Comparison of ENCODE assay signal across 19 cellular contexts in the genomic region with DNA sequence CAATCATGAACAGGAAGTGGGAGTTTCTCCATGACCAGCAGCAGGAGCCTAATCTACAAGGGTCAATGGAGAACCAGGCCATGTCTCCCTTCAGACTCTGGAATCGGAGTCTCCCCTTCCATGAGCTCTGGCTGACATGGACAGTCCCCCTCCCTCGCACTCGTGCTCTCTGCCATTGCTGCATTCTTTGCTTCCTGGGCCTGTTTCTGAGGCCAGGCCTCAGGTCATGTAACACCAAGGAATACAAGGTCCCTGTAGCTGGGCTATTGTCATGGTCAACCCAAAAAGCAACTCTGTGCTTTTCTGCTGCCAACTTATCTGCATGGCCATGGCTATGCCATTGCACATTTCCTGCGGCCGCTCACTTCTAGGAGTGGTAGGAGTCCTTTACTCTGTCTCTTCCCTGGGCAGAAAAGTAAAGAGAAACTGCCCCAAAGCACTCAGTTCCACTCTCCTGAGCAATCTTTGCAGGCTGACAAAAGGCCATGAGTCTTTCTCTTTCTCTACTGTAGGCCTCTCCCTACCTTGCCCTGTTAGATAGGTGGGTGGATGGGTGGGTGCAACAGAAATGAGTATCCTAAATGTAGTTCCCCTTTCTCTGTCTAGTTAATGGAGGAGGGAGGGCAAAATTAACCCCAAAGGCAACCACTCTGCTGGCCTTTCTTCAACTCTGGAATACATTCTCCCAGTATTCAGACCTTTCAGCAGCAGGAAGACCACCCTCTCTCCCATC. TPM values are rescaled to one million over a fixed set of nuclear protein-coding genes. Genes with fewer than 3 reads are reported as not detected.
DNase-seq lines count a peak whose midpoint lies in the region; ATAC-seq, FAIRE-seq and TF ChIP-seq lines count a peak whose summit lies in the region.
"Had no signal": no experiment of that assay in that cellular context is flagged by ENCODE, and none has a peak within 500 bp of the region (broad histone marks: within the 10 kb centered on the region; RNA-seq: fewer than 3 reads in every experiment).

No MANE protein-coding gene starts in this region.

- H3K36me3 ChIP-seq in K562 (ENCODE audit: control insufficient read depth, insufficient read depth, low read length), result no peaks in the 10 kb centered on the region
- H3K36me3 ChIP-seq in CD8-positive, alpha-beta T cell (ENCODE audit: insufficient read depth, low read length), result no peaks in the 10 kb centered on the region
- H3K36me3 ChIP-seq: BE2C had no signal

- peaks cover 0 to 8% of the 10 kb centered on the region in 2 experiments; a peak in 3 of 5 replicates for H3K4me1 ChIP-seq in K562 (replicated peaks in 1 of 2; ENCODE audit: control insufficient read depth in 2 of 2, insufficient read depth in 2 of 2, low read length in 2 of 2)
- H3K4me1 ChIP-seq in CD8-positive, alpha-beta T cell (ENCODE audit: insufficient read depth, low read length), result no peaks in the 10 kb centered on the region
- H3K4me1 ChIP-seq: A549, BE2C, Caco-2 had no signal

- no peak overlapping the region for H3K4me3 ChIP-seq in K562
- H3K4me3 ChIP-seq in CD8-positive, alpha-beta T cell (ENCODE audit: low read depth, low read length), result no peak overlapping the region
- H3K4me3 ChIP-seq: A549, GM23248 had no signal

- no peak for TF ChIP-seq CTCF in K562 (IDR thresholded peaks at IDR 0.05 in 2 of 3, conservative IDR thresholded peaks at IDR 0.05 in 1 of 3; ENCODE audit: insufficient read depth in 2 of 3, low read depth in 1 of 3, low read length in 3 of 3)
- no peak for TF ChIP-seq CTCF in CD8-positive, alpha-beta T cell (IDR thresholded peaks at IDR 0.05)

- no TSS peak for BruUV-seq in K562 (replicated peaks; lab: Mats Ljungman, UMichigan)

- H3K27ac ChIP-seq in K562 (ENCODE audit: extremely low read depth, low read depth, low read length), result no peak overlapping the region
- no peak overlapping the region for H3K27ac ChIP-seq in CD8-positive, alpha-beta T cell (ENCODE audit: low read depth, low read length)
- H3K27ac ChIP-seq: A549, C4-2B, GM23248 had no signal

- intact Hi-C loops in K562 (cut with micrococcal nuclease), result no loop called here
- intact Hi-C loops in CD8-positive, alpha-beta T cell (cut with DNase I, micrococcal nuclease), result no loop called here

- no CpG with 5 or more reads among the region's 5 CpGs for WGBS in K562 (ENCODE audit: insufficient coverage, low coverage, missing lambda C conversion rate)

- H3K27ac Mint-ChIP-seq in stimulated activated naive B cell treated with anti-CD40 and anti-IgM and Interleukin-4, amounts not matched to agents 10 μg/mL and 1 μg/mL and 100 μg/mL, for 72 hours, result no peak overlapping the region
- no peak overlapping the region for H3K27ac Mint-ChIP-seq in CD8-positive, alpha-beta T cell
- H3K27ac Mint-ChIP-seq: CD8-positive, alpha-beta memory T cell had no signal

- FAIRE-seq in K562 (lab: Jason Lieb, UNC) (no peak), HTR-8/SVneo (lab: Jason Lieb, UNC) (no peak)
- FAIRE-seq: A549, GM12892, H54 had no signal

- H3K27me3 Mint-ChIP-seq in stimulated activated naive B cell treated with anti-CD40 and anti-IgM and Interleukin-4, amounts not matched to agents 10 μg/mL and 1 μg/mL and 100 μg/mL, for 72 hours, result peaks cover 10 to 13% of the 10 kb centered on the region in 2 donors
- H3K27me3 Mint-ChIP-seq in CD8-positive, alpha-beta T cell (ENCODE audit: low read depth), result no peaks in the 10 kb centered on the region

- no peaks in the 10 kb centered on the region; a peak in 1 of 5 replicates for H3K27me3 ChIP-seq in K562 (ENCODE audit: control insufficient read depth in 2 of 2, insufficient read depth in 2 of 2, low read length in 2 of 2)
- no peaks in the 10 kb centered on the region for H3K27me3 ChIP-seq in CD8-positive, alpha-beta T cell (ENCODE audit: insufficient read depth, low read length)
- H3K27me3 ChIP-seq: BE2C had no signal

- ATAC-seq in GM19351 (IDR thresholded peaks at IDR 0.05; ENCODE audit: unreplicated experiment), result peak; percentile 70
- ATAC-seq in HG03039 (IDR thresholded peaks at IDR 0.05; ENCODE audit: unreplicated experiment), result peak; percentile 61
- ATAC-seq in K562, result no peak; the same call in 2 of the 3 replicates
- ATAC-seq in stimulated activated naive B cell treated with anti-CD40 and anti-IgM and Interleukin-4, amounts not matched to agents 10 μg/mL and 1 μg/mL and 100 μg/mL, for 72 hours (replicated peaks), result peak; percentile 74 to 84
- ATAC-seq in CD8-positive, alpha-beta T cell, result no peak
- ATAC-seq: A549, HCT116 had no signal

- CTCF ChIA-PET in K562 (lab: Yijun Ruan, JAX; ENCODE audit: low intra/inter-chr PET ratio), result no interaction called here
- CTCF ChIA-PET in CD8-positive, alpha-beta T cell (lab: Charles Lee), result interaction anchor here (0.6 kb wide), 1 partner anchor 123 kb away, joined by 3 read pairs; no protein-coding TSS in a partner anchor

- no peaks in the 10 kb centered on the region for H3K9me1 ChIP-seq in K562 (ENCODE audit: control insufficient read depth, insufficient read depth, low read length)

- no peak for TF ChIP-seq RAD21 in K562 (CRISPR knock-in tag; conservative IDR thresholded peaks at IDR 0.05 in 1 of 2, IDR thresholded peaks at IDR 0.05 in 1 of 2)

- no peaks in the 10 kb centered on the region for H3K9me3 Mint-ChIP-seq in stimulated activated naive B cell treated with anti-CD40 and anti-IgM and Interleukin-4, amounts not matched to agents 10 μg/mL and 1 μg/mL and 100 μg/mL, for 72 hours
- H3K9me3 Mint-ChIP-seq in CD8-positive, alpha-beta T cell, result no peaks in the 10 kb centered on the region
- H3K9me3 Mint-ChIP-seq: CD8-positive, alpha-beta memory T cell had no signal

- TF ChIP-seq POLR2A in K562 (conservative IDR thresholded peaks at IDR 0.05), result no peak

- H3K4me2 ChIP-seq in K562 (ENCODE audit: insufficient read depth, low read length), result no peak overlapping the region; the same call in 1 of the 2 replicates
- H3K4me2 ChIP-seq: A549 had no signal

- no peaks in the 10 kb centered on the region for H3K79me2 ChIP-seq in K562 (ENCODE audit: control insufficient read depth, insufficient read depth, low read length)

- H2AFZ ChIP-seq in K562 (ENCODE audit: low read depth, low read length), result no peak overlapping the region; the same call in 1 of the 2 replicates
- H2AFZ ChIP-seq: GM23248 had no signal

- no peak overlapping the region for H3K4me3 Mint-ChIP-seq in stimulated activated naive B cell treated with anti-CD40 and anti-IgM and Interleukin-4, amounts not matched to agents 10 μg/mL and 1 μg/mL and 100 μg/mL, for 72 hours
- H3K4me3 Mint-ChIP-seq in CD8-positive, alpha-beta T cell, result no peak overlapping the region
- H3K4me3 Mint-ChIP-seq: CD8-positive, alpha-beta memory T cell had no signal

- no peaks in the 10 kb centered on the region for H3K9me3 ChIP-seq in K562 (replicated peaks; ENCODE audit: control insufficient read depth, insufficient read depth, low read depth, low read length)
- H3K9me3 ChIP-seq in CD8-positive, alpha-beta T cell (ENCODE audit: low read length), result no peaks in the 10 kb centered on the region
- H3K9me3 ChIP-seq: A549, BE2C, Caco-2 had no signal

- no peak for DNase-seq in K562 (ENCODE audit: extremely low read depth in 1 of 4, low spot score in 3 of 4)
- no peak for DNase-seq in stimulated activated naive B cell treated with anti-CD40 and anti-IgM and Interleukin-4, amounts not matched to agents 10 μg/mL and 1 μg/mL and 100 μg/mL, for 72 hours
- no peak for DNase-seq in CD8-positive, alpha-beta T cell
- no peak for DNase-seq in activated T-cell treated with anti-CD3 and anti-CD28 coated beads, Interleukin-2, amount 50 U/mL, for 1 hour
- no peak for DNase-seq in HTR-8/SVneo (ENCODE audit: insufficient read length, low spot score)
- DNase-seq: BE2C; Caco-2; CD8-positive, alpha-beta memory T cell; DND-41; GDM1; GM23248 had no signal

- no peaks in the 10 kb centered on the region for H4K20me1 ChIP-seq in K562 (replicated peaks; ENCODE audit: control insufficient read depth, insufficient read depth, low read length)

- in situ Hi-C loops in K562 (cut with MboI), result no loop called here

- no peak for TF ChIP-seq EP300 in K562 (IDR thresholded peaks at IDR 0.05; ENCODE audit: low read length)

- POLR2A ChIA-PET in K562 (lab: Yijun Ruan, JAX), result interaction anchor here (0.7 kb wide), 1 partner anchor 374 kb away, joined by 3 read pairs; no protein-coding TSS in a partner anchor
- POLR2A ChIA-PET in CD8-positive, alpha-beta T cell (lab: Charles Lee), result no interaction called here

- H3K36me3 Mint-ChIP-seq in stimulated activated naive B cell treated with anti-CD40 and anti-IgM and Interleukin-4, amounts not matched to agents 10 μg/mL and 1 μg/mL and 100 μg/mL, for 72 hours, result no peaks in the 10 kb centered on the region
- no peaks in the 10 kb centered on the region for H3K36me3 Mint-ChIP-seq in CD8-positive, alpha-beta T cell
- H3K36me3 Mint-ChIP-seq: CD8-positive, alpha-beta memory T cell had no signal

- H3K9ac ChIP-seq in K562 (ENCODE audit: insufficient read depth in 1 of 2, low read depth in 2 of 2, low read length in 2 of 2), result no peak overlapping the region
- H3K9ac ChIP-seq: GM23248 had no signal

- H3K4me1 Mint-ChIP-seq in stimulated activated naive B cell treated with anti-CD40 and anti-IgM and Interleukin-4, amounts not matched to agents 10 μg/mL and 1 μg/mL and 100 μg/mL, for 72 hours, result peaks cover 10 to 11% of the 10 kb centered on the region in 2 donors
- no peaks in the 10 kb centered on the region for H3K4me1 Mint-ChIP-seq in CD8-positive, alpha-beta T cell (ENCODE audit: low read depth)
- H3K4me1 Mint-ChIP-seq: CD8-positive, alpha-beta memory T cell had no signal

TF ChIP-seq in K562, 482 proteins besides CTCF, POLR2A, EP300 and RAD21 (continues in another document):
- TF ChIP-seq GABPA (tag; conservative IDR thresholded peaks at IDR 0.05; ENCODE audit: low read depth) (0 out of 2 replicates have a peak, but pooled peaks have one; percentile 13), SPI1 (IDR thresholded peaks at IDR 0.05; ENCODE audit: borderline replicate concordance, low read depth, low read length) (peak; percentile 37; the same call in 1 of the 2 replicates)

RNA-seq across cellular contexts. Expression of gene PROK2, which starts 40.8 kb away (rescaled TPM):
- not detected in 2 replicates for total RNA-seq in K562 (2011; cell fraction: chromatin; rRNA removed; ENCODE audit: low replicate concordance)
- not detected in 2 replicates for total RNA-seq in K562 (2011; cell fraction: nucleolus; rRNA removed)
- not detected in 2 replicates for total RNA-seq in K562 (2011; cell fraction: nucleoplasm; rRNA removed)
- not detected in 2 replicates for total RNA-seq in K562 (2014; rRNA removed)
- not detected in 2 replicates for total RNA-seq in K562 (2014; rRNA removed; fragmentation: Illumina TruSeq; extraction: Trizol)
- not detected in 2 replicates for total RNA-seq in K562 (2015; rRNA removed; fragmentation: Illumina TruSeq; extraction: Trizol)
- not detected in 2 replicates for total RNA-seq in K562 (2021)
- polyA plus RNA-seq in K562 (2011; rRNA removed), result not detected in 2 replicates
- polyA plus RNA-seq in K562 (2011; cell fraction: cytosol; rRNA removed), result not detected in 2 replicates
- polyA plus RNA-seq in K562 (2011; cell fraction: nucleus; rRNA removed), result not detected in 2 replicates
- polyA plus RNA-seq in K562 (2012), result 0.11 TPM in 1 of 2 replicates, not detected in the other
- polyA plus RNA-seq in K562 (2014; fragmentation: Illumina TruSeq; extraction: Trizol), result not detected in 2 replicates
- under 1 TPM; 0.07 to 0.13 TPM for polyA plus RNA-seq in K562 (2014; fragmentation: Nextera tagmentation; extraction: Ambion mirVana)
- not detected in 2 replicates for polyA plus RNA-seq in K562 (2014; rRNA removed)
- not detected in 2 replicates for polyA minus RNA-seq in K562 (2011; rRNA and poly(A)+ RNA removed)
- not detected in 2 replicates for polyA minus RNA-seq in K562 (2011; cell fraction: cytosol; rRNA and poly(A)+ RNA removed)
- polyA minus RNA-seq in K562 (2011; cell fraction: nucleus; rRNA and poly(A)+ RNA removed), result not detected in 2 replicates
- total RNA-seq in CD8-positive, alpha-beta T cell, result under 1 TPM; 0.33 to 0.43 TPM
- total RNA-seq: Caco-2, GM23248 had no signal
- polyA plus RNA-seq: A549, AG04450, GM23248 had no signal

Comparison
In these comparisons a context has a peak if more than half of its experiments do, and no peak if none do; other contexts are left out.
1. ATAC-seq: peak in GM19351 (single experiment), HG03039 (single experiment) and stimulated activated naive B cell treated with anti-CD40 and anti-IgM and Interleukin-4, amounts not matched to agents 10 μg/mL and 1 μg/mL and 100 μg/mL, for 72 hours (2 of 2); none in K562 (single experiment) and CD8-positive, alpha-beta T cell (single experiment).